ENCODE assay signal across 1 cellular context in genomic region chr13:50911937-50912624, GRCh38.
TF ChIP-seq lines count a peak whose summit lies in the region.

No MANE protein-coding gene starts in this region.

TF ChIP-seq in GM23338, 12 proteins besides CTCF, POLR2A, EP300 and RAD21 (continued from another document):
- TF ChIP-seq, protein P1, sequence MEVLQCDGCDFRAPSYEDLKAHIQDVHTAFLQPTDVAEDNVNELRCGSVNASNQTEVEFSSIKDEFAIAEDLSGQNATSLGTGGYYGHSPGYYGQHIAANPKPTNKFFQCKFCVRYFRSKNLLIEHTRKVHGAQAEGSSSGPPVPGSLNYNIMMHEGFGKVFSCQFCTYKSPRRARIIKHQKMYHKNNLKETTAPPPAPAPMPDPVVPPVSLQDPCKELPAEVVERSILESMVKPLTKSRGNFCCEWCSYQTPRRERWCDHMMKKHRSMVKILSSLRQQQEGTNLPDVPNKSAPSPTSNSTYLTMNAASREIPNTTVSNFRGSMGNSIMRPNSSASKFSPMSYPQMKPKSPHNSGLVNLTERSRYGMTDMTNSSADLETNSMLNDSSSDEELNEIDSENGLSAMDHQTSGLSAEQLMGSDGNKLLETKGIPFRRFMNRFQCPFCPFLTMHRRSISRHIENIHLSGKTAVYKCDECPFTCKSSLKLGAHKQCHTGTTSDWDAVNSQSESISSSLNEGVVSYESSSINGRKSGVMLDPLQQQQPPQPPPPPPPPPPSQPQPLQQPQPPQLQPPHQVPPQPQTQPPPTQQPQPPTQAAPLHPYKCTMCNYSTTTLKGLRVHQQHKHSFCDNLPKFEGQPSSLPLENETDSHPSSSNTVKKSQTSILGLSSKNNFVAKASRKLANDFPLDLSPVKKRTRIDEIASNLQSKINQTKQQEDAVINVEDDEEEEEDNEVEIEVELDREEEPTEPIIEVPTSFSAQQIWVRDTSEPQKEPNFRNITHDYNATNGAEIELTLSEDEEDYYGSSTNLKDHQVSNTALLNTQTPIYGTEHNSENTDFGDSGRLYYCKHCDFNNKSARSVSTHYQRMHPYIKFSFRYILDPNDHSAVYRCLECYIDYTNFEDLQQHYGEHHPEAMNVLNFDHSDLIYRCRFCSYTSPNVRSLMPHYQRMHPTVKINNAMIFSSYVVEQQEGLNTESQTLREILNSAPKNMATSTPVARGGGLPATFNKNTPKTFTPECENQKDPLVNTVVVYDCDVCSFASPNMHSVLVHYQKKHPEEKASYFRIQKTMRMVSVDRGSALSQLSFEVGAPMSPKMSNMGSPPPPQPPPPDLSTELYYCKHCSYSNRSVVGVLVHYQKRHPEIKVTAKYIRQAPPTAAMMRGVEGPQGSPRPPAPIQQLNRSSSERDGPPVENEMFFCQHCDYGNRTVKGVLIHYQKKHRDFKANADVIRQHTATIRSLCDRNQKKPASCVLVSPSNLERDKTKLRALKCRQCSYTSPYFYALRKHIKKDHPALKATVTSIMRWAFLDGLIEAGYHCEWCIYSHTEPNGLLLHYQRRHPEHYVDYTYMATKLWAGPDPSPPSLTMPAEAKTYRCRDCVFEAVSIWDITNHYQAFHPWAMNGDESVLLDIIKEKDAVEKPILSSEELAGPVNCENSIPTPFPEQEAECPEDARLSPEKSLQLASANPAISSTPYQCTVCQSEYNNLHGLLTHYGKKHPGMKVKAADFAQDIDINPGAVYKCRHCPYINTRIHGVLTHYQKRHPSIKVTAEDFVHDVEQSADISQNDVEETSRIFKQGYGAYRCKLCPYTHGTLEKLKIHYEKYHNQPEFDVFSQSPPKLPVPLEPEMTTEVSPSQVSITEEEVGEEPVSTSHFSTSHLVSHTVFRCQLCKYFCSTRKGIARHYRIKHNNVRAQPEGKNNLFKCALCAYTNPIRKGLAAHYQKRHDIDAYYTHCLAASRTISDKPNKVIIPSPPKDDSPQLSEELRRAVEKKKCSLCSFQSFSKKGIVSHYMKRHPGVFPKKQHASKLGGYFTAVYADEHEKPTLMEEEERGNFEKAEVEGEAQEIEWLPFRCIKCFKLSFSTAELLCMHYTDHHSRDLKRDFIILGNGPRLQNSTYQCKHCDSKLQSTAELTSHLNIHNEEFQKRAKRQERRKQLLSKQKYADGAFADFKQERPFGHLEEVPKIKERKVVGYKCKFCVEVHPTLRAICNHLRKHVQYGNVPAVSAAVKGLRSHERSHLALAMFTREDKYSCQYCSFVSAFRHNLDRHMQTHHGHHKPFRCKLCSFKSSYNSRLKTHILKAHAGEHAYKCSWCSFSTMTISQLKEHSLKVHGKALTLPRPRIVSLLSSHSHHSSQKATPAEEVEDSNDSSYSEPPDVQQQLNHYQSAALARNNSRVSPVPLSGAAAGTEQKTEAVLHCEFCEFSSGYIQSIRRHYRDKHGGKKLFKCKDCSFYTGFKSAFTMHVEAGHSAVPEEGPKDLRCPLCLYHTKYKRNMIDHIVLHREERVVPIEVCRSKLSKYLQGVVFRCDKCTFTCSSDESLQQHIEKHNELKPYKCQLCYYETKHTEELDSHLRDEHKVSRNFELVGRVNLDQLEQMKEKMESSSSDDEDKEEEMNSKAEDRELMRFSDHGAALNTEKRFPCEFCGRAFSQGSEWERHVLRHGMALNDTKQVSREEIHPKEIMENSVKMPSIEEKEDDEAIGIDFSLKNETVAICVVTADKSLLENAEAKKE (CRISPR knock-in tag; IDR thresholded peaks at IDR 0.05) = peak; percentile 54; the same call in 1 of the 2 replicates
- TF ChIP-seq NANOG (IDR thresholded peaks at IDR 0.05; ENCODE audit: borderline replicate concordance) (no peak), POLR2AphosphoS5 (IDR thresholded peaks at IDR 0.05; ENCODE audit: low read depth) (no peak)
